In the genomic region with DNA sequence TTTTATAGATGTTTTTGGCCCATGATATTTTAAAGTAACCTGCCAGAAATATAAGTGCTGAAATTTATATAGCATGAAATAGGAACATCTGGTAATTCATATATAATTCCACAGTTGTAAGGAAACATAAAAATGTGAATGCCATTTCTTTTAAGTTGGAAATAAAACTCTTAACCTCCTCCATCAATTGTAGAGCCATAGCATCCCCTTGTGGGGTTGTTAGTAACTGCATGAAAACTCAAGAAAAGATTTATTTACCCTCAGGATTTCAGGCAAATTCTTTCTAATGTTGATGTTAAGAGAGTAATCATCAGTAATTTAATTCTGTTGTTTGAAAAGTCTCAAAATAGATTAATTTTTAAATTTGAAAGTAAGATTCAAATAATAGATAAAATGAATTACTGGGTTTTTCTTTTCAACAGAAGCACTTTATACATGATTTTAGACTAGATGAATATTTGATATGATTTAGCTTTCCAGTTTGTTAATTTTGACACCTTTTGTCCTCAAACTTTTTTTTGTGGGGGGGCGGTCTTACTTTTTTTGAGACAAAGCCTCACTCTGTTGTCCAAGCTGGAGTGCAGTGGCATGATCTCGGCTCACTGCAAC, we compare ENCODE assay signal across 8 cellular contexts.
DNase-seq lines count a peak whose midpoint lies in the region; ATAC-seq and TF ChIP-seq lines count a peak whose summit lies in the region.

No MANE protein-coding gene starts in this region.

- peak overlapping the region; percentile 64 for H3K27ac Mint-ChIP-seq in activated naive CD8-positive, alpha-beta T cell treated with anti-CD3 and anti-CD28 coated beads, Interleukin-2, amount 50 U/mL, for 24 hours

- H3K79me2 ChIP-seq in smooth muscle cell (ENCODE audit: low read depth), result no peaks in the 10 kb centered on the region

- no peak for ATAC-seq in activated naive CD8-positive, alpha-beta T cell treated with anti-CD3 and anti-CD28 coated beads, Interleukin-2, amount 50 U/mL, for 24 hours
- ATAC-seq in HG03139 (IDR thresholded peaks at IDR 0.05; ENCODE audit: unreplicated experiment) (no peak), HG03521 (IDR thresholded peaks at IDR 0.05; ENCODE audit: unreplicated experiment) (no peak)

- no peaks in the 10 kb centered on the region for H3K27me3 Mint-ChIP-seq in activated naive CD8-positive, alpha-beta T cell treated with anti-CD3 and anti-CD28 coated beads, Interleukin-2, amount 50 U/mL, for 24 hours

- H3K9me3 ChIP-seq in iPS DF 6.9 (ENCODE audit: control insufficient read depth, insufficient read depth, low read length), result no peaks in the 10 kb centered on the region
- no peaks in the 10 kb centered on the region for H3K9me3 ChIP-seq in smooth muscle cell (replicated peaks; ENCODE audit: low read depth)

- in situ Hi-C loops in Caki2 (cut with HindIII; ENCODE audit: low pct_unique_long_range_greater_than_20kb, low sequenced_read_pairs), result no loop called here

- H3K4me1 Mint-ChIP-seq in activated naive CD8-positive, alpha-beta T cell treated with anti-CD3 and anti-CD28 coated beads, Interleukin-2, amount 50 U/mL, for 24 hours, result peaks cover 33% of the 10 kb centered on the region

- H4K20me1 ChIP-seq in smooth muscle cell (ENCODE audit: low read depth), result no peaks in the 10 kb centered on the region

- H3K27me3 ChIP-seq in H7 (ENCODE audit: control insufficient read depth, insufficient read depth, low read length) (no peaks in the 10 kb centered on the region), iPS DF 6.9 (ENCODE audit: control insufficient read depth, insufficient read depth, low read length) (no peaks in the 10 kb centered on the region), smooth muscle cell (ENCODE audit: low read depth) (no peaks in the 10 kb centered on the region)

- H3K4me3 ChIP-seq in H7 (ENCODE audit: insufficient read depth, low read depth, low read length), result no peak overlapping the region
- H3K4me3 ChIP-seq in iPS DF 6.9 (ENCODE audit: low read length), result no peak overlapping the region
- no peak overlapping the region for H3K4me3 ChIP-seq in smooth muscle cell

- H3F3A ChIP-seq in smooth muscle cell (ENCODE audit: low read depth), result peaks cover 6% of the 10 kb centered on the region

- peaks cover 5% of the 10 kb centered on the region for H3K9me3 Mint-ChIP-seq in activated naive CD8-positive, alpha-beta T cell treated with anti-CD3 and anti-CD28 coated beads, Interleukin-2, amount 50 U/mL, for 24 hours

- H3K4me2 ChIP-seq in smooth muscle cell, result no peak overlapping the region

- TF ChIP-seq CTCF in smooth muscle cell (IDR thresholded peaks at IDR 0.05; ENCODE audit: borderline replicate concordance, insufficient read depth, poor library complexity, severe bottlenecking), result peak; percentile 96

- H3K9ac ChIP-seq in smooth muscle cell (ENCODE audit: low read depth), result no peak overlapping the region

- no peaks in the 10 kb centered on the region for H3K36me3 ChIP-seq in H7 (replicated peaks; ENCODE audit: control insufficient read depth, insufficient read depth, low read length)
- H3K36me3 ChIP-seq in iPS DF 6.9 (ENCODE audit: control insufficient read depth, insufficient read depth, low read length), result no peaks in the 10 kb centered on the region
- no peaks in the 10 kb centered on the region for H3K36me3 ChIP-seq in smooth muscle cell (ENCODE audit: low read depth)

- peaks cover 38% of the 10 kb centered on the region for H3K36me3 Mint-ChIP-seq in activated naive CD8-positive, alpha-beta T cell treated with anti-CD3 and anti-CD28 coated beads, Interleukin-2, amount 50 U/mL, for 24 hours (ENCODE audit: low read depth)

- no peak overlapping the region for H3K4me3 Mint-ChIP-seq in activated naive CD8-positive, alpha-beta T cell treated with anti-CD3 and anti-CD28 coated beads, Interleukin-2, amount 50 U/mL, for 24 hours

- no peak overlapping the region for H3K27ac ChIP-seq in iPS DF 6.9 (ENCODE audit: low read length)
- H3K27ac ChIP-seq in smooth muscle cell (ENCODE audit: low read depth), result no peak overlapping the region

- H3K4me1 ChIP-seq in iPS DF 6.9 (ENCODE audit: control insufficient read depth, insufficient read depth, low read length) (no peaks in the 10 kb centered on the region), smooth muscle cell (ENCODE audit: low read depth) (no peaks in the 10 kb centered on the region)

- WGBS in iPS DF 6.9 (ENCODE audit: insufficient coverage, insufficient read length), result no CpG with 5 or more reads among the region's 2 CpGs
- 83% methylated on average over 2 of the region's 2 CpGs for WGBS in smooth muscle cell (ENCODE audit: low lambda C conversion rate)

- H2AFZ ChIP-seq in smooth muscle cell (ENCODE audit: low read depth), result no peak overlapping the region

- DNase-seq in Caki2 (ENCODE audit: low read depth) (peak; percentile 45), H7 (peak; percentile 36), NCI-H774 (lab: John Stamatoyannopoulos, UW) (peak; percentile 7), iPS DF 6.9 (ENCODE audit: low read depth, low spot score) (peak; percentile 33), smooth muscle cell (lab: John Stamatoyannopoulos, UW; ENCODE audit: unreplicated experiment) (no peak)
- DNase-seq in activated naive CD8-positive, alpha-beta T cell treated with anti-CD3 and anti-CD28 coated beads, Interleukin-2, amount 50 U/mL, for 24 hours, result peak; percentile 30
